25 cellular contexts compared by ENCODE assay signal in the genomic region with DNA sequence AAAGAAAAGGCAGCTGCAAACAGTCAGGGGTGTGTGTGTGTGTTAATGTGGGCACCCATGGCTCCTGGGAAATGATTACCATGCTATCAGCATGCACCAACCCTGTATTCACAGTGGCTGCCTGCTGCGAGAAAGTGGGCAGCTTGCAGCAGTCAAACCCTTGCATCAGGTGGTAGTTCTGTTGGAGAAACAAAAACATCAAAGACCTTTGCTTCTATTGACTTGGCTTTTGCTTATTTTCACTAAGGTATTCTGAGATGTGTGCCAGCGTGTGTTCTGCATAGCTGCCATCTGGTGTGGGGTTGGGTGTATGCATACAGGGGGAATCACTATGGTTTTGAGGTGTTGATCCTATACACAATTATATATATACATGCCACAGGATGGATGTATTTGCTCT.
"Had no signal": no experiment of that assay in that cellular context is flagged by ENCODE, and none has a peak within 500 bp of the region (broad histone marks: within the 10 kb centered on the region; RNA-seq: fewer than 3 reads in every experiment).

No MANE protein-coding gene starts in this region.

- H3K27ac ChIP-seq: left lung, right lobe of liver, upper lobe of right lung had no signal

- H3K4me3 Mint-ChIP-seq: activated CD4-positive, alpha-beta memory T cell treated with anti-CD3 and anti-CD28 coated beads, Interleukin-2, amount 10 ng/mL, durations not matched to agents 7 days and 5 days; activated CD4-positive, alpha-beta T cell treated with anti-CD3 and anti-CD28 coated beads, Interleukin-2, amount 10 ng/mL, durations not matched to agents 7 days and 5 days; activated T-cell treated with anti-CD3 and anti-CD28 coated beads, Interleukin-2, amount 50 U/mL, for 24 hours; activated T-helper 17 cell treated with anti-CD3 and anti-CD28 coated beads, Interleukin-2, amount 50 U/mL, for 72 hours; central memory CD8-positive, alpha-beta T cell; dendritic cell treated with granulocyte-macrophage colony-stimulating factor and Interleukin-4, amounts not matched to agents 40 ng/mL and 50 ng/mL, for 4 days; endodermal cell; nephron; stimulated activated effector memory CD8-positive, alpha-beta T cell treated with anti-CD3 and anti-CD28 coated beads, Interleukin-12 subunit alpha, Interleukin-12 subunit beta, amount 100 ng/mL, for 72 hours; stimulated activated naive CD8-positive, alpha-beta T cell treated with anti-CD3 and anti-CD28 coated beads, Interleukin-15, Interleukin-2, amounts not matched to agents 100 ng/mL and 50 ng/mL, for 24 hours; WTC11 had no signal

- H3K4me3 ChIP-seq: heart right ventricle, left lung, right lobe of liver, tibial artery, upper lobe of right lung had no signal

- H3K9me3 ChIP-seq: heart right ventricle, left lung, right lobe of liver, tibial artery, upper lobe of right lung had no signal

- H3K27me3 ChIP-seq: heart right ventricle, left lung, right lobe of liver, tibial artery, upper lobe of right lung had no signal

- DNase-seq: activated CD4-positive, alpha-beta memory T cell treated with anti-CD3 and anti-CD28 coated beads, Interleukin-2, amount 10 ng/mL, durations not matched to agents 7 days and 5 days; activated CD4-positive, alpha-beta T cell treated with anti-CD3 and anti-CD28 coated beads for 1 hour; activated CD4-positive, alpha-beta T cell treated with anti-CD3 and anti-CD28 coated beads, Interleukin-2, amount 10 ng/mL, durations not matched to agents 7 days and 5 days; activated CD8-positive, alpha-beta memory T cell treated with anti-CD3 and anti-CD28 coated beads, Interleukin-2, amount 50 U/mL, for 48 hours; activated gamma-delta T cell treated with Interleukin-2 at 50 U/mL for 16 hours; activated naive CD4-positive, alpha-beta T cell treated with anti-CD3 and anti-CD28 coated beads, Interleukin-2, amount 50 U/mL, for 16 hours; activated T-cell treated with anti-CD3 and anti-CD28 coated beads, Interleukin-2, amount 50 U/mL, for 24 hours; amygdala; endodermal cell; foreskin melanocyte; heart right ventricle; left lung; right lobe of liver; small intestine; stimulated activated CD4-positive, alpha-beta T cell treated with anti-CD3 and anti-CD28 coated beads, Interleukin-4, amount 100 ng/mL, for 24 hours; T-helper 2 cell; upper lobe of right lung had no signal

- H3K36me3 ChIP-seq: heart right ventricle, left lung, right lobe of liver, tibial artery, upper lobe of right lung had no signal

- H3K9me3 Mint-ChIP-seq: activated CD4-positive, alpha-beta memory T cell treated with anti-CD3 and anti-CD28 coated beads, Interleukin-2, amount 10 ng/mL, durations not matched to agents 7 days and 5 days; activated CD4-positive, alpha-beta T cell treated with anti-CD3 and anti-CD28 coated beads, Interleukin-2, amount 10 ng/mL, durations not matched to agents 7 days and 5 days; activated T-cell treated with anti-CD3 and anti-CD28 coated beads, Interleukin-2, amount 50 U/mL, for 24 hours; activated T-helper 17 cell treated with anti-CD3 and anti-CD28 coated beads, Interleukin-2, amount 50 U/mL, for 72 hours; central memory CD8-positive, alpha-beta T cell; dendritic cell treated with granulocyte-macrophage colony-stimulating factor and Interleukin-4, amounts not matched to agents 40 ng/mL and 50 ng/mL, for 4 days; endodermal cell; nephron; stimulated activated effector memory CD8-positive, alpha-beta T cell treated with anti-CD3 and anti-CD28 coated beads, Interleukin-12 subunit alpha, Interleukin-12 subunit beta, amount 100 ng/mL, for 72 hours; stimulated activated naive CD8-positive, alpha-beta T cell treated with anti-CD3 and anti-CD28 coated beads, Interleukin-15, Interleukin-2, amounts not matched to agents 100 ng/mL and 50 ng/mL, for 24 hours; WTC11 had no signal

- H3K36me3 Mint-ChIP-seq: stimulated activated effector memory CD8-positive, alpha-beta T cell treated with anti-CD3 and anti-CD28 coated beads, Interleukin-12 subunit alpha, Interleukin-12 subunit beta, amount 100 ng/mL, for 72 hours; WTC11 had no signal

- H3K4me1 ChIP-seq: right lobe of liver had no signal

- H3K4me1 Mint-ChIP-seq: activated CD4-positive, alpha-beta memory T cell treated with anti-CD3 and anti-CD28 coated beads, Interleukin-2, amount 10 ng/mL, durations not matched to agents 7 days and 5 days; activated CD4-positive, alpha-beta T cell treated with anti-CD3 and anti-CD28 coated beads, Interleukin-2, amount 10 ng/mL, durations not matched to agents 7 days and 5 days; activated T-helper 17 cell treated with anti-CD3 and anti-CD28 coated beads, Interleukin-2, amount 50 U/mL, for 72 hours; central memory CD8-positive, alpha-beta T cell; stimulated activated effector memory CD8-positive, alpha-beta T cell treated with anti-CD3 and anti-CD28 coated beads, Interleukin-12 subunit alpha, Interleukin-12 subunit beta, amount 100 ng/mL, for 72 hours; WTC11 had no signal

- H3K27ac Mint-ChIP-seq: activated CD4-positive, alpha-beta memory T cell treated with anti-CD3 and anti-CD28 coated beads, Interleukin-2, amount 10 ng/mL, durations not matched to agents 7 days and 5 days; activated CD4-positive, alpha-beta T cell treated with anti-CD3 and anti-CD28 coated beads, Interleukin-2, amount 10 ng/mL, durations not matched to agents 7 days and 5 days; activated T-cell treated with anti-CD3 and anti-CD28 coated beads, Interleukin-2, amount 50 U/mL, for 24 hours; activated T-helper 17 cell treated with anti-CD3 and anti-CD28 coated beads, Interleukin-2, amount 50 U/mL, for 72 hours; dendritic cell treated with granulocyte-macrophage colony-stimulating factor and Interleukin-4, amounts not matched to agents 40 ng/mL and 50 ng/mL, for 4 days; endodermal cell; nephron; stimulated activated effector memory CD8-positive, alpha-beta T cell treated with anti-CD3 and anti-CD28 coated beads, Interleukin-12 subunit alpha, Interleukin-12 subunit beta, amount 100 ng/mL, for 72 hours; stimulated activated naive CD8-positive, alpha-beta T cell treated with anti-CD3 and anti-CD28 coated beads, Interleukin-15, Interleukin-2, amounts not matched to agents 100 ng/mL and 50 ng/mL, for 24 hours; WTC11 had no signal

- H3K27me3 Mint-ChIP-seq: activated CD4-positive, alpha-beta memory T cell treated with anti-CD3 and anti-CD28 coated beads, Interleukin-2, amount 10 ng/mL, durations not matched to agents 7 days and 5 days; dendritic cell treated with granulocyte-macrophage colony-stimulating factor and Interleukin-4, amounts not matched to agents 40 ng/mL and 50 ng/mL, for 4 days had no signal
